11 cellular contexts compared by ENCODE assay signal in genomic region chr12:98235301-98235700, GRCh38.
"Had no signal": no experiment of that assay in that cellular context is flagged by ENCODE, and none has a peak within 500 bp of the region (broad histone marks: within the 10 kb centered on the region; RNA-seq: fewer than 3 reads in every experiment).

No MANE protein-coding gene starts in this region.

- H3K9me3 ChIP-seq: HAP-1 had no signal

- H3K4me2 ChIP-seq: GM23338 had no signal

- H3K9ac ChIP-seq: GM23248 had no signal

- H3K4me3 ChIP-seq: GM23248, GM23338, HAP-1 had no signal

- DNase-seq: GM23248, GOT3, H7, H9, HCEC 1CT, HFFc6 had no signal

- FAIRE-seq: H1, H54 had no signal

- ATAC-seq: GM23338, HCT116 had no signal

- H3K36me3 ChIP-seq: HAP-1 had no signal

- H3K4me1 ChIP-seq: HAP-1 had no signal

- H2AFZ ChIP-seq: GM23248, GM23338 had no signal

- H3K27ac ChIP-seq: GM23248 had no signal
